In genomic region chr1:1317420-1317819, GRCh38 we compare ENCODE assay signal across 16 cellular contexts. TPM values are rescaled to one million over a fixed set of nuclear protein-coding genes. Genes with fewer than 3 reads are reported as not detected.
DNase-seq lines count a peak whose midpoint lies in the region; ATAC-seq, FAIRE-seq and TF ChIP-seq lines count a peak whose summit lies in the region.
"Had no signal": no experiment of that assay in that cellular context is flagged by ENCODE, and none has a peak within 500 bp of the region (broad histone marks: within the 10 kb centered on the region; RNA-seq: fewer than 3 reads in every experiment).

No MANE protein-coding gene starts in this region.

- H3K36me3 ChIP-seq in OCI-LY7 (ENCODE audit: insufficient read depth, low read length) = peaks cover 92% of the 10 kb centered on the region

- H3K79me2 ChIP-seq in OCI-LY7 (ENCODE audit: insufficient read depth, low read depth, low read length) = peaks cover 19% of the 10 kb centered on the region; the same call in 1 of the 2 replicates

- H3K4me1 ChIP-seq in A549 = peaks cover 21% of the 10 kb centered on the region
- no peaks in the 10 kb centered on the region for H3K4me1 ChIP-seq in OCI-LY7 (ENCODE audit: insufficient read depth, low read length, poor library complexity, severe bottlenecking)

- H3K27ac ChIP-seq in A549 (peak overlapping the region in 1 of 2 experiments; percentile 57; a peak in 1 of 6 replicates), OCI-LY7 (ENCODE audit: low read depth, low read length, poor library complexity, severe bottlenecking) (no peak overlapping the region)
- H3K27ac ChIP-seq: cardiac muscle cell had no signal

- no peak for TF ChIP-seq EP300 in A549 (IDR thresholded peaks at IDR 0.05)

- no peak overlapping the region for H2AFZ ChIP-seq in OCI-LY7 (ENCODE audit: low read length)

- POLR2A ChIA-PET in A549 (lab: Yijun Ruan, JAX) = no interaction called here
- POLR2A ChIA-PET in OCI-LY7 (lab: Charles Lee) = no interaction called here
- POLR2A ChIA-PET in activated CD4-positive, alpha-beta T cell treated with anti-CD3 and anti-CD28 coated beads for 36 hours (lab: Charles Lee) = no interaction called here

- no peak overlapping the region for H3K4me3 Mint-ChIP-seq in dendritic cell treated with granulocyte-macrophage colony-stimulating factor and Interleukin-4, amounts not matched to agents 40 ng/mL and 50 ng/mL, for 4 days
- H3K4me3 Mint-ChIP-seq in osteocyte (ENCODE audit: unreplicated experiment) = no peak overlapping the region
- H3K4me3 Mint-ChIP-seq in activated CD4-positive, alpha-beta T cell treated with anti-CD3 and anti-CD28 coated beads for 36 hours = no peak overlapping the region
- H3K4me3 Mint-ChIP-seq: activated naive CD4-positive, alpha-beta T cell treated with anti-CD3 and anti-CD28 coated beads, Interleukin-2, amount 10 ng/mL, durations not matched to agents 7 days and 5 days; T-helper 1 cell treated with Interleukin-12 subunit alpha and Interleukin-12 subunit beta and Interleukin-4 antibody, amounts not matched to agents 30 μg/mL and 1 μg/mL, for 36 hours had no signal

- TF ChIP-seq CTCF in A549 (IDR thresholded peaks at IDR 0.05) (no peak), OCI-LY7 (conservative IDR thresholded peaks at IDR 0.05; ENCODE audit: low read length) (no peak), osteocyte (IDR thresholded peaks at IDR 0.05) (no peak)

- CTCF ChIA-PET in A549 (lab: Yijun Ruan, JAX) (no interaction called here), OCI-LY7 (lab: Charles Lee; ENCODE audit: unreplicated experiment) (no interaction called here)
- CTCF ChIA-PET in activated CD4-positive, alpha-beta T cell treated with anti-CD3 and anti-CD28 coated beads for 36 hours (lab: Charles Lee) = no interaction called here

- H3K4me2 ChIP-seq in A549 (peak overlapping the region; percentile 37; the same call in 2 of the 3 replicates), OCI-LY7 (ENCODE audit: low read length) (no peak overlapping the region)

- no peaks in the 10 kb centered on the region; the same call in 1 of the 2 replicates for H4K20me1 ChIP-seq in OCI-LY7 (ENCODE audit: insufficient read depth, low read length)

- no peaks in the 10 kb centered on the region for H3K27me3 Mint-ChIP-seq in dendritic cell treated with granulocyte-macrophage colony-stimulating factor and Interleukin-4, amounts not matched to agents 40 ng/mL and 50 ng/mL, for 4 days
- H3K27me3 Mint-ChIP-seq in osteocyte (ENCODE audit: unreplicated experiment) = no peaks in the 10 kb centered on the region
- no peaks in the 10 kb centered on the region for H3K27me3 Mint-ChIP-seq in activated CD4-positive, alpha-beta T cell treated with anti-CD3 and anti-CD28 coated beads for 36 hours
- H3K27me3 Mint-ChIP-seq: activated naive CD4-positive, alpha-beta T cell treated with anti-CD3 and anti-CD28 coated beads, Interleukin-2, amount 10 ng/mL, durations not matched to agents 7 days and 5 days had no signal

- TSS peak; percentile 81 for BruUV-seq in OCI-LY7 (replicated peaks; lab: Mats Ljungman, UMichigan)

- H3K4me3 ChIP-seq in A549 = no peak overlapping the region
- no peak overlapping the region for H3K4me3 ChIP-seq in OCI-LY7 (ENCODE audit: low read depth, low read length, poor library complexity, severe bottlenecking)
- H3K4me3 ChIP-seq: cardiac muscle cell, testis had no signal

- intact Hi-C loops in OCI-LY7 (cut with micrococcal nuclease; ENCODE audit: unreplicated experiment) = no loop called here
- intact Hi-C loops in dendritic cell treated with granulocyte-macrophage colony-stimulating factor and Interleukin-4, amounts not matched to agents 40 ng/mL and 50 ng/mL, for 4 days (cut with micrococcal nuclease) = no loop called here
- intact Hi-C loops in activated CD4-positive, alpha-beta T cell treated with anti-CD3 and anti-CD28 coated beads for 36 hours (cut with DNase I, micrococcal nuclease) = no loop called here

- FAIRE-seq in A549 (lab: Jason Lieb, UNC) = no peak
- FAIRE-seq: GM18507 had no signal

- DNase-seq in A549 (ENCODE audit: low read depth in 1 of 2, low spot score in 1 of 2) (no peak), OCI-LY7 (ENCODE audit: low spot score) (no peak), osteocyte (ENCODE audit: extremely low spot score, unreplicated experiment) (no peak), D341Med (ENCODE audit: low spot score) (no peak), NCI-H1436 (lab: John Stamatoyannopoulos, UW) (no peak)
- no peak for DNase-seq in activated CD4-positive, alpha-beta T cell treated with anti-CD3 and anti-CD28 coated beads for 36 hours
- DNase-seq: activated naive CD4-positive, alpha-beta T cell treated with anti-CD3 and anti-CD28 coated beads, Interleukin-2, amount 10 ng/mL, durations not matched to agents 7 days and 5 days; NCI-H1694; NCI-H69; testis had no signal

- H3K9me3 ChIP-seq in A549 = no peaks in the 10 kb centered on the region
- no peaks in the 10 kb centered on the region for H3K9me3 ChIP-seq in OCI-LY7 (ENCODE audit: low read length)
- H3K9me3 ChIP-seq: testis had no signal

- no peaks in the 10 kb centered on the region for H3K9me3 Mint-ChIP-seq in dendritic cell treated with granulocyte-macrophage colony-stimulating factor and Interleukin-4, amounts not matched to agents 40 ng/mL and 50 ng/mL, for 4 days
- no peaks in the 10 kb centered on the region for H3K9me3 Mint-ChIP-seq in osteocyte (ENCODE audit: unreplicated experiment)
- no peaks in the 10 kb centered on the region for H3K9me3 Mint-ChIP-seq in activated CD4-positive, alpha-beta T cell treated with anti-CD3 and anti-CD28 coated beads for 36 hours (ENCODE audit: low read depth)
- H3K9me3 Mint-ChIP-seq: activated naive CD4-positive, alpha-beta T cell treated with anti-CD3 and anti-CD28 coated beads, Interleukin-2, amount 10 ng/mL, durations not matched to agents 7 days and 5 days; T-helper 1 cell treated with Interleukin-12 subunit alpha and Interleukin-12 subunit beta and Interleukin-4 antibody, amounts not matched to agents 30 μg/mL and 1 μg/mL, for 36 hours had no signal

- H3K4me1 Mint-ChIP-seq in dendritic cell treated with granulocyte-macrophage colony-stimulating factor and Interleukin-4, amounts not matched to agents 40 ng/mL and 50 ng/mL, for 4 days (ENCODE audit: low read depth) = peaks cover 21% of the 10 kb centered on the region
- peaks cover 17% of the 10 kb centered on the region for H3K4me1 Mint-ChIP-seq in osteocyte (ENCODE audit: unreplicated experiment)
- peaks cover 9% of the 10 kb centered on the region for H3K4me1 Mint-ChIP-seq in activated CD4-positive, alpha-beta T cell treated with anti-CD3 and anti-CD28 coated beads for 36 hours

- H3K27ac Mint-ChIP-seq in dendritic cell treated with granulocyte-macrophage colony-stimulating factor and Interleukin-4, amounts not matched to agents 40 ng/mL and 50 ng/mL, for 4 days = peak overlapping the region; percentile 50
- peak overlapping the region; percentile 21 for H3K27ac Mint-ChIP-seq in osteocyte (ENCODE audit: unreplicated experiment)
- H3K27ac Mint-ChIP-seq in activated CD4-positive, alpha-beta T cell treated with anti-CD3 and anti-CD28 coated beads for 36 hours = no peak overlapping the region
- H3K27ac Mint-ChIP-seq: activated naive CD4-positive, alpha-beta T cell treated with anti-CD3 and anti-CD28 coated beads, Interleukin-2, amount 10 ng/mL, durations not matched to agents 7 days and 5 days; T-helper 1 cell treated with Interleukin-12 subunit alpha and Interleukin-12 subunit beta and Interleukin-4 antibody, amounts not matched to agents 30 μg/mL and 1 μg/mL, for 36 hours had no signal

- WGBS in A549 (ENCODE audit: missing lambda C conversion rate) = 91% methylated on average over 6 of the region's 6 CpGs

- no peak for TF ChIP-seq RAD21 in A549 (conservative IDR thresholded peaks at IDR 0.05 in 1 of 2, IDR thresholded peaks at IDR 0.05 in 1 of 2)

- TF ChIP-seq POLR2A in A549 (IDR thresholded peaks at IDR 0.05; ENCODE audit: low read length) = no peak

- H3K9me2 ChIP-seq in OCI-LY7 (ENCODE audit: insufficient read depth, low read length) = no peaks in the 10 kb centered on the region

- H3K36me3 Mint-ChIP-seq in dendritic cell treated with granulocyte-macrophage colony-stimulating factor and Interleukin-4, amounts not matched to agents 40 ng/mL and 50 ng/mL, for 4 days (ENCODE audit: low read depth) = peaks cover 90% of the 10 kb centered on the region
- H3K36me3 Mint-ChIP-seq in osteocyte (ENCODE audit: unreplicated experiment) = peaks cover 15% of the 10 kb centered on the region
- peaks cover 29% of the 10 kb centered on the region for H3K36me3 Mint-ChIP-seq in activated CD4-positive, alpha-beta T cell treated with anti-CD3 and anti-CD28 coated beads for 36 hours (ENCODE audit: low read depth)

- ATAC-seq in A549 (no peak), HG02571 (IDR thresholded peaks at IDR 0.05; ENCODE audit: unreplicated experiment) (no peak)
- ATAC-seq in activated CD4-positive, alpha-beta T cell treated with anti-CD3 and anti-CD28 coated beads for 36 hours = no peak
- ATAC-seq: activated CD4-positive, CD25-positive, alpha-beta regulatory T cell treated with anti-CD3 and anti-CD28 coated beads, Interleukin-2, amount 50 U/mL, for 24 hours had no signal

RNA-seq across cellular contexts. Expression of gene INTS11, which starts 7.0 kb away (rescaled TPM):
- polyA plus RNA-seq in A549 (2011; rRNA removed) (41.9 and 44.3 TPM in 2 replicates), A549 (2017; fragmentation: RNase III; extraction: RNeasy Plus Mini Kit Qiagen cat#74134 plus additional on column Dnase treatment) (62.9 to 71.2 TPM (median 62.9 TPM) in 3 replicates)
- polyA plus RNA-seq in A549 (2012; cell fraction: cytosol; rRNA removed) = 88.3 and 102 TPM in 2 replicates
- polyA plus RNA-seq in A549 (2012; cell fraction: nucleus; rRNA removed) = 344 and 409 TPM in 2 replicates
- polyA minus RNA-seq in A549 (2011; rRNA and poly(A)+ RNA removed) = 116 and 130 TPM in 2 replicates
- 128 and 142 TPM in 2 replicates for total RNA-seq in OCI-LY7 (2014; rRNA removed; shearing (Covaris generic))
- total RNA-seq in OCI-LY7 (2022) (146 and 162 TPM in 2 replicates), osteocyte (101 and 106 TPM in 2 replicates)
- 100 to 1,000 TPM; 117 to 151 TPM for total RNA-seq in activated CD4-positive, alpha-beta T cell treated with anti-CD3 and anti-CD28 coated beads for 36 hours

RNA-seq across cellular contexts. Expression of gene CPTP, which starts 7.2 kb away (rescaled TPM):
- 3.9 and 4.3 TPM in 2 replicates for polyA plus RNA-seq in A549 (2011; rRNA removed)
- 9.1 and 14.9 TPM in 2 replicates for polyA plus RNA-seq in A549 (2012; cell fraction: cytosol; rRNA removed)
- 10.2 and 16.9 TPM in 2 replicates for polyA plus RNA-seq in A549 (2012; cell fraction: nucleus; rRNA removed)
- polyA plus RNA-seq in A549 (2017; fragmentation: RNase III; extraction: RNeasy Plus Mini Kit Qiagen cat#74134 plus additional on column Dnase treatment) = 10.2 to 11.9 TPM (median 10.7 TPM) in 3 replicates
- polyA minus RNA-seq in A549 (2011; rRNA and poly(A)+ RNA removed) = 3.6 and 3.8 TPM in 2 replicates
- total RNA-seq in OCI-LY7 (2014; rRNA removed; shearing (Covaris generic)) = 16.6 and 18.5 TPM in 2 replicates
- 20.3 and 20.6 TPM in 2 replicates for total RNA-seq in OCI-LY7 (2022)
- 23.5 and 24.7 TPM in 2 replicates for total RNA-seq in osteocyte
- 10 to 100 TPM in 1 of 2 experiments, 1 to 10 TPM in 1; 9.9 to 11.4 TPM for total RNA-seq in activated CD4-positive, alpha-beta T cell treated with anti-CD3 and anti-CD28 coated beads for 36 hours

RNA-seq across cellular contexts. Expression of gene PUSL1, which starts 9.0 kb away (rescaled TPM):
- polyA plus RNA-seq in A549 (2011; rRNA removed) = 6.2 and 7.4 TPM in 2 replicates
- polyA plus RNA-seq in A549 (2012; cell fraction: cytosol; rRNA removed) = 27.6 and 39.0 TPM in 2 replicates
- 28.2 and 47.8 TPM in 2 replicates for polyA plus RNA-seq in A549 (2012; cell fraction: nucleus; rRNA removed)
- 14.1 to 15.0 TPM (median 14.6 TPM) in 3 replicates for polyA plus RNA-seq in A549 (2017; fragmentation: RNase III; extraction: RNeasy Plus Mini Kit Qiagen cat#74134 plus additional on column Dnase treatment)
- 3.8 and 4.9 TPM in 2 replicates for polyA minus RNA-seq in A549 (2011; rRNA and poly(A)+ RNA removed)
- total RNA-seq in OCI-LY7 (2014; rRNA removed; shearing (Covaris generic)) = 41.8 and 57.1 TPM in 2 replicates
- total RNA-seq in OCI-LY7 (2022) = 31.3 and 32.2 TPM in 2 replicates
- total RNA-seq in osteocyte = 21.5 and 22.1 TPM in 2 replicates
- 10 to 100 TPM; 13.7 to 18.0 TPM for total RNA-seq in activated CD4-positive, alpha-beta T cell treated with anti-CD3 and anti-CD28 coated beads for 36 hours

RNA-seq across cellular contexts. Expression of gene ACAP3, which starts 9.7 kb away (rescaled TPM):
- polyA plus RNA-seq in A549 (2011; rRNA removed) (6.6 and 7.5 TPM in 2 replicates), A549 (2017; fragmentation: RNase III; extraction: RNeasy Plus Mini Kit Qiagen cat#74134 plus additional on column Dnase treatment) (19.7 to 24.2 TPM (median 24.2 TPM) in 3 replicates)
- polyA plus RNA-seq in A549 (2012; cell fraction: cytosol; rRNA removed) = 18.9 and 22.4 TPM in 2 replicates
- 230 and 233 TPM in 2 replicates for polyA plus RNA-seq in A549 (2012; cell fraction: nucleus; rRNA removed)
- polyA minus RNA-seq in A549 (2011; rRNA and poly(A)+ RNA removed) = 5.6 and 12.5 TPM in 2 replicates
- total RNA-seq in OCI-LY7 (2014; rRNA removed; shearing (Covaris generic)) = 26.3 and 26.8 TPM in 2 replicates
- total RNA-seq in OCI-LY7 (2022) (47.6 and 47.7 TPM in 2 replicates), osteocyte (62.7 and 73.8 TPM in 2 replicates)
- total RNA-seq in activated CD4-positive, alpha-beta T cell treated with anti-CD3 and anti-CD28 coated beads for 36 hours = 10 to 100 TPM; 17.5 to 24.3 TPM

RNA-seq across cellular contexts. Expression of gene TAS1R3, which starts 13.7 kb away (rescaled TPM):
- polyA plus RNA-seq in A549 (2011; rRNA removed) (0.05 and 0.07 TPM in 2 replicates), A549 (2017; fragmentation: RNase III; extraction: RNeasy Plus Mini Kit Qiagen cat#74134 plus additional on column Dnase treatment) (0.14 to 0.24 TPM (median 0.15 TPM) in 3 replicates)
- polyA plus RNA-seq in A549 (2012; cell fraction: cytosol; rRNA removed) = 0.07 and 0.18 TPM in 2 replicates
- 1.5 and 1.8 TPM in 2 replicates for polyA plus RNA-seq in A549 (2012; cell fraction: nucleus; rRNA removed)
- polyA minus RNA-seq in A549 (2011; rRNA and poly(A)+ RNA removed) = 0.05 TPM in 1 of 2 replicates, not detected in the other
- total RNA-seq in OCI-LY7 (2014; rRNA removed; shearing (Covaris generic)) = 0.41 and 1.1 TPM in 2 replicates
- total RNA-seq in OCI-LY7 (2022) (0.99 and 1.2 TPM in 2 replicates), osteocyte (0.57 and 0.97 TPM in 2 replicates)
- under 1 TPM; 0.28 to 0.41 TPM for total RNA-seq in activated CD4-positive, alpha-beta T cell treated with anti-CD3 and anti-CD28 coated beads for 36 hours
